15 cellular contexts compared by ENCODE assay signal in the genomic region with DNA sequence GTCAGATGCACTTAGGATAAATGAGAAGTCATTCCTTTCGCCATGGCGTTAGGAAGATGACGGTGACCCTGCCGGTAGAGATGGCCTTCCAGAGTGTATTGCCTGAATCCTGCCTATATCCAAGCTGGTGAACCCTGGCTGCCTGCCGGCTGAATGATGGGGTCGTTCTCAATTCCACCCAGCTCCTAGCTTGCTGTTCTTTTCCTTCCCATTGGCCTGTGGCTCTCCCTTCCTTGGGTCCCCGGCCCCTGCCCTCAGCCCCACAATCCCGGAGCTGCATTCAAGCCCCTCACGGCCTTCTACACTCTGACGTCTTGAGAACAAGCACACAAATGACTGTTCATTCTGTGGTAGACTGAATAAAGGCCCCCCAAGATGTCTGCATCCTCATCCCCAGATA. TPM values are rescaled to one million over a fixed set of nuclear protein-coding genes. Genes with fewer than 3 reads are reported as not detected.
A peak's percentile ranks its signal among the peaks of the same experiment; 100 is the strongest.
DNase-seq lines count a peak whose midpoint lies in the region; ATAC-seq and TF ChIP-seq lines count a peak whose summit lies in the region.
"Had no signal": no experiment of that assay in that cellular context is flagged by ENCODE, and none has a peak within 500 bp of the region (broad histone marks: within the 10 kb centered on the region; RNA-seq: fewer than 3 reads in every experiment).

No MANE protein-coding gene starts in this region.

- H3K27me3 ChIP-seq in AG04450 (ENCODE audit: control insufficient read depth, insufficient read depth, low read length) = no peaks in the 10 kb centered on the region
- no peaks in the 10 kb centered on the region for H3K27me3 ChIP-seq in foreskin keratinocyte
- H3K27me3 ChIP-seq: Peyer's patch had no signal

- peaks cover 9% of the 10 kb centered on the region for H3K9me3 ChIP-seq in AG04450 (ENCODE audit: control insufficient read depth, insufficient read depth, low read length)
- H3K9me3 ChIP-seq: Peyer's patch had no signal

- H3K9me3 Mint-ChIP-seq in HFFc6 (peaks cover 4% of the 10 kb centered on the region; the same call in 1 of the 2 replicates), osteocyte (ENCODE audit: unreplicated experiment) (peaks cover 5% of the 10 kb centered on the region), endothelial cell (ENCODE audit: unreplicated experiment) (peaks cover 6% of the 10 kb centered on the region)

- peak overlapping the region; percentile 100 for H3K27ac ChIP-seq in AG04450 (ENCODE audit: low read depth, low read length)
- peak overlapping the region; percentile 89 for H3K27ac ChIP-seq in foreskin keratinocyte
- H3K27ac ChIP-seq in caudate nucleus (ENCODE audit: low read depth, low read length) = no peak overlapping the region

- CTCF ChIA-PET in AG04450 (lab: Charles Lee) = no interaction called here

- no peak overlapping the region for H3K4me3 ChIP-seq in AG04450 (ENCODE audit: low read depth, low read length)
- H3K4me3 ChIP-seq: GM23338, K562, Peyer's patch had no signal

- H3K27ac Mint-ChIP-seq in HFFc6 = peak overlapping the region; percentile 100
- H3K27ac Mint-ChIP-seq in osteocyte (ENCODE audit: unreplicated experiment) = peak overlapping the region; percentile 84
- no peak overlapping the region for H3K27ac Mint-ChIP-seq in endothelial cell (ENCODE audit: unreplicated experiment)
- H3K27ac Mint-ChIP-seq: GM23338 had no signal

- DNase-seq in AG04450 (ENCODE audit: low read depth, low spot score) = no peak
- DNase-seq in HFFc6 = no peak
- DNase-seq in foreskin keratinocyte = no peak
- no peak for DNase-seq in osteocyte (ENCODE audit: extremely low spot score, unreplicated experiment)
- DNase-seq in endothelial cell (ENCODE audit: low spot score) = no peak
- no peak for DNase-seq in caudate nucleus (lab: John Stamatoyannopoulos, UW)
- no peak for DNase-seq in NOMO-1 (lab: John Stamatoyannopoulos, UW; ENCODE audit: unreplicated experiment in 2 of 2)
- DNase-seq: Calu3, NCI-H1092, NCI-H748 treated with DMSO at 0.1 percent for 48 hours, Right ventricle myocardium superior had no signal

- ATAC-seq in foreskin keratinocyte = no peak
- no peak for ATAC-seq in GM18909 (IDR thresholded peaks at IDR 0.05; ENCODE audit: poor library complexity, unreplicated experiment)
- ATAC-seq: GM23338 had no signal

- H3K4me3 Mint-ChIP-seq in HFFc6 (no peak overlapping the region), osteocyte (ENCODE audit: unreplicated experiment) (no peak overlapping the region), endothelial cell (ENCODE audit: unreplicated experiment) (no peak overlapping the region)
- H3K4me3 Mint-ChIP-seq: GM23338 had no signal

- TF ChIP-seq CTCF in AG04450 (IDR thresholded peaks at IDR 0.05; ENCODE audit: low read depth, low read length) = no peak
- TF ChIP-seq CTCF in HFFc6 (IDR thresholded peaks at IDR 0.05) = no peak
- TF ChIP-seq CTCF in foreskin keratinocyte (conservative IDR thresholded peaks at IDR 0.05) = no peak
- no peak for TF ChIP-seq CTCF in osteocyte (IDR thresholded peaks at IDR 0.05)
- no peak for TF ChIP-seq CTCF in endothelial cell (IDR thresholded peaks at IDR 0.05; ENCODE audit: unreplicated experiment)

- H3K27me3 Mint-ChIP-seq in HFFc6 (ENCODE audit: insufficient read depth) (no peaks in the 10 kb centered on the region; the same call in 1 of the 2 replicates), osteocyte (ENCODE audit: unreplicated experiment) (no peaks in the 10 kb centered on the region), endothelial cell (ENCODE audit: unreplicated experiment) (peaks cover 2% of the 10 kb centered on the region)

- H3K4me1 ChIP-seq in foreskin keratinocyte = peaks cover 30% of the 10 kb centered on the region
- H3K4me1 ChIP-seq: Peyer's patch had no signal

- H3K4me1 Mint-ChIP-seq in HFFc6 (ENCODE audit: low read depth) = peaks cover 42% of the 10 kb centered on the region
- peaks cover 34% of the 10 kb centered on the region for H3K4me1 Mint-ChIP-seq in osteocyte (ENCODE audit: unreplicated experiment)
- no peaks in the 10 kb centered on the region for H3K4me1 Mint-ChIP-seq in endothelial cell (ENCODE audit: unreplicated experiment)

- POLR2A ChIA-PET in AG04450 (lab: Yijun Ruan, JAX) = no interaction called here

- H3K36me3 Mint-ChIP-seq in HFFc6 (ENCODE audit: low read depth) (peaks cover 12% of the 10 kb centered on the region), osteocyte (ENCODE audit: unreplicated experiment) (no peaks in the 10 kb centered on the region), endothelial cell (ENCODE audit: low read depth, unreplicated experiment) (peaks cover 6% of the 10 kb centered on the region)

RNA-seq across cellular contexts. Expression of a gene that starts 28.2 kb away (rescaled TPM):
- polyA plus RNA-seq in AG04450 (2011; rRNA removed) (13.4 and 14.0 TPM in 2 replicates), foreskin keratinocyte (3.1 and 3.3 TPM in 2 replicates)
- 26.4 and 36.3 TPM in 2 replicates for polyA minus RNA-seq in AG04450 (2011; rRNA and poly(A)+ RNA removed)
- 10 to 100 TPM; 16.6 to 19.5 (median 18.9) TPM for total RNA-seq in HFFc6 (2021; fragmentation: NEBNext Ultra II Directional; extraction: Animal tissue kit (Norgen Biotek cat#: 25700))
- total RNA-seq in foreskin keratinocyte (17.1 and 21.7 TPM in 2 replicates), osteocyte (20.3 and 20.9 TPM in 2 replicates), endothelial cell (ENCODE audit: unreplicated experiment) (8.4 TPM)

RNA-seq across cellular contexts. Expression of a gene that starts 32.7 kb away (rescaled TPM):
- polyA plus RNA-seq in AG04450 (2011; rRNA removed) (0.01 and 0.09 TPM in 2 replicates), foreskin keratinocyte (not detected in 2 replicates)
- polyA minus RNA-seq in AG04450 (2011; rRNA and poly(A)+ RNA removed) = 0.05 TPM in 1 of 2 replicates, not detected in the other
- not detected for total RNA-seq in HFFc6 (2021; fragmentation: NEBNext Ultra II Directional; extraction: Animal tissue kit (Norgen Biotek cat#: 25700))
- total RNA-seq in foreskin keratinocyte (not detected in 2 replicates), osteocyte (0.68 TPM in 1 of 2 replicates, not detected in the other), endothelial cell (ENCODE audit: unreplicated experiment) (not detected)
- total RNA-seq: Calu3, GM23338, K562 had no signal
- polyA plus RNA-seq: GM23338, K562 had no signal
